In genomic region chr3:23761440-23761896, GRCh38 we compare ENCODE assay signal across 8 cellular contexts. TPM values are rescaled to one million over a fixed set of nuclear protein-coding genes. Genes with fewer than 3 reads are reported as not detected.
DNase-seq lines count a peak whose midpoint lies in the region; ATAC-seq and TF ChIP-seq lines count a peak whose summit lies in the region.

No MANE protein-coding gene starts in this region.

- H3K4me3 Mint-ChIP-seq in endothelial cell (ENCODE audit: unreplicated experiment): no peak overlapping the region
- no peak overlapping the region for H3K4me3 Mint-ChIP-seq in stimulated activated effector memory CD8-positive, alpha-beta T cell treated with anti-CD3 and anti-CD28 coated beads, Interleukin-12 subunit alpha, Interleukin-12 subunit beta, amount 100 ng/mL, for 72 hours

- H3K27ac ChIP-seq in right atrium auricular region (no peak overlapping the region), spleen (no peak overlapping the region), uterus (no peak overlapping the region)

- 55 to 73% (median 64%) methylated on average over 2 of the region's 2 CpGs for WGBS in spleen, 5 donors

- no peaks in the 10 kb centered on the region for H3K36me3 Mint-ChIP-seq in endothelial cell (ENCODE audit: low read depth, unreplicated experiment)
- H3K36me3 Mint-ChIP-seq in stimulated activated effector memory CD8-positive, alpha-beta T cell treated with anti-CD3 and anti-CD28 coated beads, Interleukin-12 subunit alpha, Interleukin-12 subunit beta, amount 100 ng/mL, for 72 hours: no peaks in the 10 kb centered on the region

- H3K4me1 ChIP-seq in right atrium auricular region: peaks cover 0 to 7% of the 10 kb centered on the region in 2 donors
- peaks cover 6 to 35% (median 21%) of the 10 kb centered on the region in 6 donors for H3K4me1 ChIP-seq in spleen
- no peaks in the 10 kb centered on the region for H3K4me1 ChIP-seq in uterus

- H3K9me3 ChIP-seq in right atrium auricular region: no peaks in the 10 kb centered on the region
- H3K9me3 ChIP-seq in spleen: no peaks in the 10 kb centered on the region
- no peaks in the 10 kb centered on the region for H3K9me3 ChIP-seq in uterus

- no peak for DNase-seq in Right ventricle myocardium superior
- no peak for DNase-seq in right atrium auricular region (ENCODE audit: low spot score)
- DNase-seq in NB4 (ENCODE audit: low read depth): peak; percentile 82
- DNase-seq in endothelial cell (ENCODE audit: low spot score): peak; percentile 31
- DNase-seq in stimulated activated effector memory CD8-positive, alpha-beta T cell treated with anti-CD3 and anti-CD28 coated beads, Interleukin-12 subunit alpha, Interleukin-12 subunit beta, amount 100 ng/mL, for 72 hours (ENCODE audit: low spot score in 2 of 2): peak in 1 of 2 donors; percentile 52
- DNase-seq in spleen: no peak
- DNase-seq in uterus: no peak

- H3K4me1 Mint-ChIP-seq in endothelial cell (ENCODE audit: unreplicated experiment): peaks cover 22% of the 10 kb centered on the region
- peaks cover 42% of the 10 kb centered on the region for H3K4me1 Mint-ChIP-seq in stimulated activated effector memory CD8-positive, alpha-beta T cell treated with anti-CD3 and anti-CD28 coated beads, Interleukin-12 subunit alpha, Interleukin-12 subunit beta, amount 100 ng/mL, for 72 hours

- TF ChIP-seq POLR2A in NB4 (IDR thresholded peaks at IDR 0.05; ENCODE audit: extremely low read depth, insufficient read length): no peak
- TF ChIP-seq POLR2A in spleen (IDR thresholded peaks at IDR 0.05): no peak
- no peak for TF ChIP-seq POLR2A in uterus (IDR thresholded peaks at IDR 0.05)

- H3K27me3 Mint-ChIP-seq in endothelial cell (ENCODE audit: unreplicated experiment): no peaks in the 10 kb centered on the region

- intact Hi-C loops in Right ventricle myocardium superior (cut with DNase I) (no loop called here), spleen (cut with DNase I; ENCODE audit: low total_unique reads) (no loop called here), uterus (cut with DNase I; ENCODE audit: low total_unique reads) (no loop called here)

- H3K36me3 ChIP-seq in right atrium auricular region (no peaks in the 10 kb centered on the region), spleen (no peaks in the 10 kb centered on the region), uterus (no peaks in the 10 kb centered on the region)

- ATAC-seq in Right ventricle myocardium superior (ENCODE audit: poor library complexity): peak; percentile 53
- peak; percentile 37 for ATAC-seq in HG02763 (IDR thresholded peaks at IDR 0.05; ENCODE audit: unreplicated experiment)
- ATAC-seq in stimulated activated effector memory CD8-positive, alpha-beta T cell treated with anti-CD3 and anti-CD28 coated beads, Interleukin-12 subunit alpha, Interleukin-12 subunit beta, amount 100 ng/mL, for 72 hours: peak; percentile 49

- no peak overlapping the region for H3K4me3 ChIP-seq in right atrium auricular region
- H3K4me3 ChIP-seq in NB4 (ENCODE audit: low read depth, low read length): no peak overlapping the region
- H3K4me3 ChIP-seq in spleen: no peak overlapping the region
- no peak overlapping the region for H3K4me3 ChIP-seq in uterus

- no peak overlapping the region for H3K27ac Mint-ChIP-seq in endothelial cell (ENCODE audit: unreplicated experiment)
- H3K27ac Mint-ChIP-seq in stimulated activated effector memory CD8-positive, alpha-beta T cell treated with anti-CD3 and anti-CD28 coated beads, Interleukin-12 subunit alpha, Interleukin-12 subunit beta, amount 100 ng/mL, for 72 hours: no peak overlapping the region

- no peaks in the 10 kb centered on the region for H3K9me3 Mint-ChIP-seq in endothelial cell (ENCODE audit: unreplicated experiment)
- H3K9me3 Mint-ChIP-seq in stimulated activated effector memory CD8-positive, alpha-beta T cell treated with anti-CD3 and anti-CD28 coated beads, Interleukin-12 subunit alpha, Interleukin-12 subunit beta, amount 100 ng/mL, for 72 hours: no peaks in the 10 kb centered on the region

- TF ChIP-seq CTCF in right atrium auricular region (IDR thresholded peaks at IDR 0.05) (no peak), NB4 (IDR thresholded peaks at IDR 0.05; ENCODE audit: low read depth, low read length) (peak; percentile 39), endothelial cell (IDR thresholded peaks at IDR 0.05; ENCODE audit: unreplicated experiment) (peak; percentile 24), spleen (IDR thresholded peaks at IDR 0.05 in 8 of 11, conservative IDR thresholded peaks at IDR 0.05 in 3 of 11) (peak in 2 of 11 experiments; percentile 7 to 17), uterus (IDR thresholded peaks at IDR 0.05) (no peak)

- H3K27me3 ChIP-seq in right atrium auricular region (no peaks in the 10 kb centered on the region), spleen (replicated peaks in 1 of 7) (no peaks in the 10 kb centered on the region), uterus (no peaks in the 10 kb centered on the region)

RNA-seq across cellular contexts. Expression of gene UBE2E1, which starts 44.3 kb away (rescaled TPM):
- total RNA-seq in Right ventricle myocardium superior: 69.9 TPM
- total RNA-seq in right atrium auricular region: 10 to 100 TPM; 30.8 to 41.4 TPM
- 129 TPM for total RNA-seq in endothelial cell (ENCODE audit: unreplicated experiment)
- total RNA-seq in spleen: 100 to 1,000 TPM in 2 of 7 donors, 10 to 100 TPM in 5; 62.6 to 106 (median 87.2) TPM
- polyA plus RNA-seq in spleen: 10 to 100 TPM; 68.8 to 96.1 (median 95.1) TPM
- 100 to 1,000 TPM in 2 of 4 donors, 10 to 100 TPM in 2; 67.9 to 158 (median 95.7) TPM for total RNA-seq in uterus

Comparison
In these comparisons a context has a peak if more than half of its experiments do, and no peak if none do; other contexts are left out.
1. DNase-seq: peak in NB4 (single experiment) and endothelial cell (single experiment); none in Right ventricle myocardium superior (single experiment), right atrium auricular region (single experiment), spleen (single experiment) and uterus (0 of 2).
2. CTCF ChIP-seq: peak in NB4 (single experiment) and endothelial cell (single experiment); none in right atrium auricular region (0 of 2) and uterus (0 of 4).
3. Peak in every context shown above with its lines, with median percentiles within 50 percentile points of each other: ATAC-seq.